Comparison of ENCODE assay signal across 28 cellular contexts in genomic region chr14:37133284-37133913, GRCh38. TPM values are rescaled to one million over a fixed set of nuclear protein-coding genes. Genes with fewer than 3 reads are reported as not detected.
DNase-seq lines count a peak whose midpoint lies in the region; ATAC-seq, FAIRE-seq and TF ChIP-seq lines count a peak whose summit lies in the region.
"Had no signal": no experiment of that assay in that cellular context is flagged by ENCODE, and none has a peak within 500 bp of the region (broad histone marks: within the 10 kb centered on the region; RNA-seq: fewer than 3 reads in every experiment).

No MANE protein-coding gene starts in this region.

- BruUV-seq in HepG2 (replicated peaks; lab: Mats Ljungman, UMichigan), result no TSS peak
- BruUV-seq in K562 (replicated peaks; lab: Mats Ljungman, UMichigan), result no TSS peak

- intact Hi-C loops in HepG2 (cut with micrococcal nuclease; ENCODE audit: unreplicated experiment), result no loop called here
- intact Hi-C loops in right lobe of liver (cut with DNase I), result no loop called here
- intact Hi-C loops in K562 (cut with micrococcal nuclease), result no loop called here
- intact Hi-C loops in body of pancreas (cut with DNase I), result no loop called here

- in situ Hi-C loops in HepG2 (cut with HindIII; ENCODE audit: extremely low pct_ligation_motif_present, low pct_unique_long_range_greater_than_20kb), result no loop called here
- in situ Hi-C loops in K562 (cut with MboI), result loop anchor here (25.0 kb wide), 1 partner anchor 496 kb away; no protein-coding TSS in a partner anchor

- H3K4me1 ChIP-seq in HepG2 (ENCODE audit: insufficient read depth, low read length) (no peaks in the 10 kb centered on the region), right lobe of liver (no peaks in the 10 kb centered on the region), K562 (replicated peaks in 1 of 2; ENCODE audit: control insufficient read depth in 2 of 2, insufficient read depth in 2 of 2, low read length in 2 of 2) (no peaks in the 10 kb centered on the region; a peak in 2 of 5 replicates), body of pancreas (no peaks in the 10 kb centered on the region)
- H3K4me1 ChIP-seq: BE2C, BLaER1 had no signal

- no peaks in the 10 kb centered on the region for H3K9me1 ChIP-seq in K562 (ENCODE audit: control insufficient read depth, insufficient read depth, low read length)

- H3K9me3 ChIP-seq in HepG2 (ENCODE audit: low read length), result no peaks in the 10 kb centered on the region
- H3K9me3 ChIP-seq in right lobe of liver, result no peaks in the 10 kb centered on the region
- H3K9me3 ChIP-seq in K562 (replicated peaks; ENCODE audit: control insufficient read depth, insufficient read depth, low read depth, low read length), result no peaks in the 10 kb centered on the region
- no peaks in the 10 kb centered on the region for H3K9me3 ChIP-seq in body of pancreas
- H3K9me3 ChIP-seq: BE2C, BLaER1 had no signal

- H3K27ac ChIP-seq in HepG2 (ENCODE audit: extremely low read length, insufficient read depth, low read length), result no peak overlapping the region
- no peak overlapping the region for H3K27ac ChIP-seq in right lobe of liver
- no peak overlapping the region for H3K27ac ChIP-seq in K562 (ENCODE audit: extremely low read depth, low read depth, low read length)
- H3K27ac ChIP-seq in body of pancreas, result no peak overlapping the region
- H3K27ac ChIP-seq: BLaER1 had no signal

- DNase-seq in HepG2 (ENCODE audit: low spot score), result no peak
- DNase-seq in right lobe of liver, result no peak
- no peak for DNase-seq in HEK293T (ENCODE audit: extremely low spot score)
- no peak for DNase-seq in K562 (ENCODE audit: extremely low read depth in 1 of 4, low spot score in 3 of 4)
- DNase-seq in body of pancreas, result no peak
- no peak for DNase-seq in GM19238 (ENCODE audit: insufficient read length, low spot score)
- DNase-seq: 8988T; ACHN; BE2C; C1 segment of cervical spinal cord; CD4-positive, alpha-beta memory T cell; CD4-positive, CD25-positive, alpha-beta regulatory T cell; CD8-positive, alpha-beta memory T cell; COR-L47; DMS 273 treated with DMSO at 0.1 percent for 48 hours; DMS153; DMS79; DND-41; EL; GDM1 had no signal

- H3K4me2 ChIP-seq in HepG2 (ENCODE audit: low read depth, low read length) (no peak overlapping the region), K562 (ENCODE audit: insufficient read depth, low read length) (no peak overlapping the region)
- H3K4me2 ChIP-seq: BLaER1 had no signal

- TF ChIP-seq CTCF in HepG2 (CRISPR knock-in tag; IDR thresholded peaks at IDR 0.05) (no peak), right lobe of liver (IDR thresholded peaks at IDR 0.05) (no peak), K562 (IDR thresholded peaks at IDR 0.05 in 2 of 3, conservative IDR thresholded peaks at IDR 0.05 in 1 of 3; ENCODE audit: insufficient read depth in 2 of 3, low read depth in 1 of 3, low read length in 3 of 3) (no peak), body of pancreas (IDR thresholded peaks at IDR 0.05) (no peak)

- CTCF ChIA-PET in HepG2 (lab: Yijun Ruan, JAX; ENCODE audit: low intra/inter-chr PET ratio, low total read pairs) (no interaction called here), HEK293T (lab: Yijun Ruan, JAX) (no interaction called here), K562 (lab: Yijun Ruan, JAX; ENCODE audit: low intra/inter-chr PET ratio) (no interaction called here)

- no peak for TF ChIP-seq RAD21 in HepG2 (CRISPR knock-in tag; IDR thresholded peaks at IDR 0.05)
- TF ChIP-seq RAD21 in K562 (CRISPR knock-in tag; conservative IDR thresholded peaks at IDR 0.05 in 1 of 2, IDR thresholded peaks at IDR 0.05 in 1 of 2), result no peak

- H3K79me2 ChIP-seq in HepG2 (ENCODE audit: insufficient read depth, low read length) (no peaks in the 10 kb centered on the region), K562 (ENCODE audit: control insufficient read depth, insufficient read depth, low read length) (peaks cover 9% of the 10 kb centered on the region; the same call in 2 of the 3 replicates)

- H4K20me1 ChIP-seq in HepG2 (ENCODE audit: insufficient read depth, low read length), result no peaks in the 10 kb centered on the region
- H4K20me1 ChIP-seq in K562 (replicated peaks; ENCODE audit: control insufficient read depth, insufficient read depth, low read length), result no peaks in the 10 kb centered on the region
- H4K20me1 ChIP-seq: BLaER1 had no signal

- no peak for TF ChIP-seq POLR2A in HepG2 (IDR thresholded peaks at IDR 0.05; ENCODE audit: insufficient read depth in 1 of 2, low read depth in 2 of 2, low read length in 2 of 2)
- no peak for TF ChIP-seq POLR2A in right lobe of liver (IDR thresholded peaks at IDR 0.05)
- no peak for TF ChIP-seq POLR2A in K562 (conservative IDR thresholded peaks at IDR 0.05)
- no peak for TF ChIP-seq POLR2A in body of pancreas (IDR thresholded peaks at IDR 0.05)

- H3K36me3 ChIP-seq in HepG2 (replicated peaks in 1 of 2; ENCODE audit: control insufficient read depth in 1 of 2, insufficient read depth in 2 of 2, low read length in 2 of 2) (no peaks in the 10 kb centered on the region), right lobe of liver (no peaks in the 10 kb centered on the region), K562 (ENCODE audit: control insufficient read depth, insufficient read depth, low read length) (no peaks in the 10 kb centered on the region; the same call in 2 of the 3 replicates), body of pancreas (replicated peaks in 1 of 2; ENCODE audit: insufficient read depth in 1 of 2, low read depth in 2 of 2) (no peaks in the 10 kb centered on the region)
- H3K36me3 ChIP-seq: BE2C, BLaER1 had no signal

- no peaks in the 10 kb centered on the region for H3K27me3 ChIP-seq in HepG2 (ENCODE audit: control insufficient read depth in 1 of 2, insufficient read depth in 2 of 2, low read length in 2 of 2)
- H3K27me3 ChIP-seq in right lobe of liver, result no peaks in the 10 kb centered on the region
- no peaks in the 10 kb centered on the region for H3K27me3 ChIP-seq in K562 (ENCODE audit: control insufficient read depth in 2 of 2, insufficient read depth in 2 of 2, low read length in 2 of 2)
- no peaks in the 10 kb centered on the region for H3K27me3 ChIP-seq in body of pancreas
- H3K27me3 ChIP-seq: BE2C, BLaER1 had no signal

- POLR2A ChIA-PET in HepG2 (lab: Yijun Ruan, JAX) (no interaction called here), HEK293T (lab: Yijun Ruan, JAX) (no interaction called here), K562 (lab: Yijun Ruan, JAX) (interaction anchor here (0.6 kb wide), 2 partner anchors 39 to 507 kb away, joined by 3 read pairs; no protein-coding TSS in a partner anchor)

- ATAC-seq in HepG2 (no peak), right lobe of liver (no peak), K562 (no peak), body of pancreas (no peak), HG03039 (IDR thresholded peaks at IDR 0.05; ENCODE audit: unreplicated experiment) (no peak)
- ATAC-seq: GM12878 had no signal

- H2AFZ ChIP-seq in HepG2 (ENCODE audit: low read length) (no peak overlapping the region), K562 (ENCODE audit: low read depth, low read length) (no peak overlapping the region)

- 48% methylated on average over 3 of the region's 3 CpGs for WGBS in HepG2 (ENCODE audit: low lambda C conversion rate)
- WGBS in right lobe of liver (ENCODE audit: insufficient coverage, low coverage, low lambda C conversion rate, missing lambda C conversion rate), result 65% methylated on average over 3 of the region's 3 CpGs
- 50% methylated on average over 3 of the region's 3 CpGs for WGBS in K562 (ENCODE audit: insufficient coverage, low coverage, missing lambda C conversion rate)
- 62 to 69% methylated on average over 3 of the region's 3 CpGs for WGBS in body of pancreas, 2 donors

- no peak for FAIRE-seq in HepG2 (lab: Jason Lieb, UNC)
- no peak for FAIRE-seq in K562 (lab: Jason Lieb, UNC)
- FAIRE-seq: A204.1, GM12878, GM12892, GM18507, GM19239 had no signal

- no peak for TF ChIP-seq EP300 in HepG2 (IDR thresholded peaks at IDR 0.05; ENCODE audit: low read depth in 2 of 2, low read length in 2 of 2)
- TF ChIP-seq EP300 in HepG2 (CRISPR knock-in tag; IDR thresholded peaks at IDR 0.05; ENCODE audit: borderline replicate concordance), result no peak
- TF ChIP-seq EP300 in K562 (IDR thresholded peaks at IDR 0.05; ENCODE audit: low read length), result no peak

- H3K9ac ChIP-seq in HepG2 (ENCODE audit: insufficient read depth, low read depth, low read length) (no peak overlapping the region), K562 (ENCODE audit: insufficient read depth in 1 of 2, low read depth in 2 of 2, low read length in 2 of 2) (no peak overlapping the region)
- H3K9ac ChIP-seq: BLaER1 had no signal

- no peak overlapping the region for H3K4me3 ChIP-seq in HepG2 (replicated peaks in 1 of 3; ENCODE audit: insufficient read depth in 1 of 3, low read depth in 2 of 3, low read length in 3 of 3)
- H3K4me3 ChIP-seq in right lobe of liver, result no peak overlapping the region
- H3K4me3 ChIP-seq in K562, result no peak overlapping the region
- H3K4me3 ChIP-seq in body of pancreas, result no peak overlapping the region
- H3K4me3 ChIP-seq: BLaER1, GM12878 had no signal

RNA-seq across cellular contexts. Expression of gene SLC25A21, which starts 39.0 kb away (rescaled TPM):
- total RNA-seq in HepG2 (2016; rRNA removed; fragmentation: Illumina TruSeq; extraction: Trizol) (2.9 and 3.3 TPM in 2 replicates), right lobe of liver (under 1 TPM in 5 of 6 experiments, not detected in 1; 0.09 to 0.37 (median 0.18) TPM), K562 (2014; rRNA removed) (21.6 and 25.8 TPM in 2 replicates), K562 (2014; rRNA removed; fragmentation: Illumina TruSeq; extraction: Trizol) (40.8 and 44.8 TPM in 2 replicates), K562 (2015; rRNA removed; fragmentation: Illumina TruSeq; extraction: Trizol) (34.8 and 46.9 TPM in 2 replicates), K562 (2021) (25.1 and 28.7 TPM in 2 replicates), body of pancreas (not detected)
- total RNA-seq in HepG2 (2016; cell fraction: cytosol; rRNA removed; fragmentation: Illumina TruSeq; extraction: Trizol; ENCODE audit: low read depth), result 0.44 and 0.51 TPM in 2 replicates
- 3.2 and 3.8 TPM in 2 replicates for total RNA-seq in HepG2 (2016; cell fraction: insoluble cytoplasmic fraction; rRNA removed; fragmentation: Illumina TruSeq; extraction: Trizol)
- 1.3 and 2.0 TPM in 2 replicates for total RNA-seq in HepG2 (2016; cell fraction: membrane; rRNA removed; fragmentation: Illumina TruSeq; extraction: Trizol)
- total RNA-seq in HepG2 (2016; cell fraction: nucleus; rRNA removed; fragmentation: Illumina TruSeq; extraction: Trizol), result 4.4 and 5.0 TPM in 2 replicates
- polyA plus RNA-seq in HepG2 (2011; rRNA removed) (0.60 and 1.9 TPM in 2 replicates), K562 (2011; rRNA removed) (9.3 and 15.2 TPM in 2 replicates), K562 (2014; fragmentation: Illumina TruSeq; extraction: Trizol) (20.1 and 21.5 TPM in 2 replicates), K562 (2014; fragmentation: Nextera tagmentation; extraction: Ambion mirVana) (10 to 100 TPM; 44.6 to 46.7 TPM), K562 (2014; rRNA removed) (15.7 and 17.7 TPM in 2 replicates)
- polyA plus RNA-seq in HepG2 (2011; cell fraction: cytosol; rRNA removed), result 0.47 and 0.60 TPM in 2 replicates
- polyA plus RNA-seq in HepG2 (2011; cell fraction: nucleus; rRNA removed), result 0.29 and 0.43 TPM in 2 replicates
- polyA plus RNA-seq in HepG2 (2012), result 0.44 and 1.4 TPM in 2 replicates
- polyA plus RNA-seq in HepG2 (2016; cell fraction: cytosol; fragmentation: Illumina TruSeq; extraction: Trizol; ENCODE audit: low read depth), result 0.25 and 0.49 TPM in 2 replicates
- 2.5 and 2.7 TPM in 2 replicates for polyA plus RNA-seq in HepG2 (2016; cell fraction: insoluble cytoplasmic fraction; fragmentation: Illumina TruSeq; extraction: Trizol; ENCODE audit: low read depth)
- polyA plus RNA-seq in HepG2 (2016; cell fraction: membrane; fragmentation: Illumina TruSeq; extraction: Trizol; ENCODE audit: low read depth), result 0.44 and 0.46 TPM in 2 replicates
- polyA plus RNA-seq in HepG2 (2016; cell fraction: nucleus; fragmentation: Illumina TruSeq; extraction: Trizol; ENCODE audit: insufficient read depth, low read depth), result 1.4 and 1.6 TPM in 2 replicates
- polyA minus RNA-seq in HepG2 (2011; rRNA and poly(A)+ RNA removed; ENCODE audit: low replicate concordance), result 1.1 and 1.9 TPM in 2 replicates
- 0.26 and 2.6 TPM in 2 replicates for polyA minus RNA-seq in HepG2 (2011; cell fraction: cytosol; rRNA and poly(A)+ RNA removed)
- 2.4 and 2.7 TPM in 2 replicates for polyA minus RNA-seq in HepG2 (2011; cell fraction: nucleus; rRNA and poly(A)+ RNA removed)
- total RNA-seq in K562 (2011; cell fraction: chromatin; rRNA removed; ENCODE audit: low replicate concordance), result 13.3 and 20.2 TPM in 2 replicates
- 10.0 and 13.8 TPM in 2 replicates for total RNA-seq in K562 (2011; cell fraction: nucleolus; rRNA removed)
- 19.4 and 20.5 TPM in 2 replicates for total RNA-seq in K562 (2011; cell fraction: nucleoplasm; rRNA removed)
- 4.5 and 5.1 TPM in 2 replicates for polyA plus RNA-seq in K562 (2011; cell fraction: cytosol; rRNA removed)
- 4.8 and 6.0 TPM in 2 replicates for polyA plus RNA-seq in K562 (2011; cell fraction: nucleus; rRNA removed)
- polyA plus RNA-seq in K562 (2012), result 20.9 and 25.7 TPM in 2 replicates
- polyA minus RNA-seq in K562 (2011; rRNA and poly(A)+ RNA removed), result 16.4 and 16.5 TPM in 2 replicates
- polyA minus RNA-seq in K562 (2011; cell fraction: cytosol; rRNA and poly(A)+ RNA removed), result 9.4 and 12.5 TPM in 2 replicates
- polyA minus RNA-seq in K562 (2011; cell fraction: nucleus; rRNA and poly(A)+ RNA removed), result 11.3 and 17.9 TPM in 2 replicates
- total RNA-seq: CD4-positive, alpha-beta memory T cell; CD4-positive, CD25-positive, alpha-beta regulatory T cell; CD8-positive, alpha-beta memory T cell had no signal
- polyA plus RNA-seq: CD14-positive monocyte; CD4-positive, alpha-beta memory T cell; CD4-positive, CD25-positive, alpha-beta regulatory T cell; CD8-positive, alpha-beta memory T cell had no signal

Comparison
In these comparisons a context has a peak if more than half of its experiments do, and no peak if none do; other contexts are left out.
1. Of the 241 proteins assayed by ChIP-seq in both HepG2 and K562: peak only in HepG2: NFRKB, PHB2 and ZNF282; only in K562: MEIS2; in both: none; in neither: 236; mixed calls (peak in some experiments, not most) for 1.